ENCODE assay signal across 1 cellular context in the genomic region with DNA sequence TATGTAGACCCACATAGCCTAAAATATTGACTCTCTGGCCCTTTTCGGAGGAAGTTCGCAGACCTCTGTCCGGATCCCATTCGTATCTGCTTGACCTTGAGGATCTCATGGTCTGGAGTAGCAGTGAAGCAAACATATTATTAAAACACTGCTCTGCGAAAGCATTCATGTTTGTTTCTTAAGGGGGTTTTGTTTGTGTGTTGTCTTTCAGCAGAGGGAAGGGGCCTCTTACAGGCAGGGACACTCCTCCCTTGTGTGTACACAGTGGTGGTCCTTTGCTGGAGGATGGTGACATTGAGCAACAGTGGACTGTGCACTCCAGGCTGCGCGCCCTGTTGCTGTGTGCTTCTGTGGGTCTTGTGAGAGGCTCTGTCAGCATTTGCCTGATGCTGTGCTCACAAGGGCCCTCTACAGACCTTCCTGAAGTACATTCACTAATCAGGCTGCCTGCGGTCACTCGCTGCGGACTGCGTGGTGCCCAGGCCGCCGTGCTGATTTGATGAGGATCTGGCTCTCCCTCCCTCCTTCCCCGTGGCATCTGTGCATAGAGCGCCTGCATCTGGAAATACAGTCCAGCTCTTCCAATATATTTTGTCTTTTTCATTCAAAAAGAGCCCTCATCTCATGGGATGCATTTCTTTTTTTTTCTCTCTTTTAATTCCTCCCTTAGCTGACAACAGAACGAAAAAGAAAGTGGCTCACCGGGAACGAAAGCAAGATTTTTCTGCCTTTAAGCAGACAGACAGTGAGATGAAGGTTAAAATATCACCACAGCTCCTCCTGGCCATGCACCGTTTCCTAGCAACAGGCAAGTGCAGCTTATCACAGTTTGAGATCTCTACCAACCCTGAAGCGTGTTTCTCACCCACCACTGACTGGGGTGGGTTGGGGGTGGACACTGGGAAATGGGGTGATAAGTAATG.
TF ChIP-seq lines count a peak whose summit lies in the region.

No MANE protein-coding gene starts in this region.

TF ChIP-seq in HepG2, 621 proteins besides CTCF, POLR2A, EP300 and RAD21 (continued from another document and continues in another):
- TF ChIP-seq POLR2AphosphoS2 (IDR thresholded peaks at IDR 0.05; ENCODE audit: low read depth, low read length): no peak
- TF ChIP-seq SCMH1 (CRISPR knock-in tag; IDR thresholded peaks at IDR 0.05; ENCODE audit: borderline replicate concordance): no peak
- TF ChIP-seq, protein P1, sequence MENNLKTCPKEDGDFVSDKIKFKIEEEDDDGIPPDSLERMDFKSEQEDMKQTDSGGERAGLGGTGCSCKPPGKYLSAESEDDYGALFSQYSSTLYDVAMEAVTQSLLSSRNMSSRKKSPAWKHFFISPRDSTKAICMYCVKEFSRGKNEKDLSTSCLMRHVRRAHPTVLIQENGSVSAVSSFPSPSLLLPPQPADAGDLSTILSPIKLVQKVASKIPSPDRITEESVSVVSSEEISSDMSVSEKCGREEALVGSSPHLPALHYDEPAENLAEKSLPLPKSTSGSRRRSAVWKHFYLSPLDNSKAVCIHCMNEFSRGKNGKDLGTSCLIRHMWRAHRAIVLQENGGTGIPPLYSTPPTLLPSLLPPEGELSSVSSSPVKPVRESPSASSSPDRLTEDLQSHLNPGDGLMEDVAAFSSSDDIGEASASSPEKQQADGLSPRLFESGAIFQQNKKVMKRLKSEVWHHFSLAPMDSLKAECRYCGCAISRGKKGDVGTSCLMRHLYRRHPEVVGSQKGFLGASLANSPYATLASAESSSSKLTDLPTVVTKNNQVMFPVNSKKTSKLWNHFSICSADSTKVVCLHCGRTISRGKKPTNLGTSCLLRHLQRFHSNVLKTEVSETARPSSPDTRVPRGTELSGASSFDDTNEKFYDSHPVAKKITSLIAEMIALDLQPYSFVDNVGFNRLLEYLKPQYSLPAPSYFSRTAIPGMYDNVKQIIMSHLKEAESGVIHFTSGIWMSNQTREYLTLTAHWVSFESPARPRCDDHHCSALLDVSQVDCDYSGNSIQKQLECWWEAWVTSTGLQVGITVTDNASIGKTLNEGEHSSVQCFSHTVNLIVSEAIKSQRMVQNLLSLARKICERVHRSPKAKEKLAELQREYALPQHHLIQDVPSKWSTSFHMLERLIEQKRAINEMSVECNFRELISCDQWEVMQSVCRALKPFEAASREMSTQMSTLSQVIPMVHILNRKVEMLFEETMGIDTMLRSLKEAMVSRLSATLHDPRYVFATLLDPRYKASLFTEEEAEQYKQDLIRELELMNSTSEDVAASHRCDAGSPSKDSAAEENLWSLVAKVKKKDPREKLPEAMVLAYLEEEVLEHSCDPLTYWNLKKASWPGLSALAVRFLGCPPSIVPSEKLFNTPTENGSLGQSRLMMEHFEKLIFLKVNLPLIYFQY (CRISPR knock-in tag; IDR thresholded peaks at IDR 0.05; ENCODE audit: borderline replicate concordance): peak; percentile 65; the same call in 1 of the 2 replicates
- TF ChIP-seq, protein P2, sequence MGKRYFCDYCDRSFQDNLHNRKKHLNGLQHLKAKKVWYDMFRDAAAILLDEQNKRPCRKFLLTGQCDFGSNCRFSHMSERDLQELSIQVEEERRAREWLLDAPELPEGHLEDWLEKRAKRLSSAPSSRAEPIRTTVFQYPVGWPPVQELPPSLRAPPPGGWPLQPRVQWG (CRISPR knock-in tag; IDR thresholded peaks at IDR 0.05; ENCODE audit: borderline replicate concordance, low read depth): no peak
- TF ChIP-seq, protein P3, sequence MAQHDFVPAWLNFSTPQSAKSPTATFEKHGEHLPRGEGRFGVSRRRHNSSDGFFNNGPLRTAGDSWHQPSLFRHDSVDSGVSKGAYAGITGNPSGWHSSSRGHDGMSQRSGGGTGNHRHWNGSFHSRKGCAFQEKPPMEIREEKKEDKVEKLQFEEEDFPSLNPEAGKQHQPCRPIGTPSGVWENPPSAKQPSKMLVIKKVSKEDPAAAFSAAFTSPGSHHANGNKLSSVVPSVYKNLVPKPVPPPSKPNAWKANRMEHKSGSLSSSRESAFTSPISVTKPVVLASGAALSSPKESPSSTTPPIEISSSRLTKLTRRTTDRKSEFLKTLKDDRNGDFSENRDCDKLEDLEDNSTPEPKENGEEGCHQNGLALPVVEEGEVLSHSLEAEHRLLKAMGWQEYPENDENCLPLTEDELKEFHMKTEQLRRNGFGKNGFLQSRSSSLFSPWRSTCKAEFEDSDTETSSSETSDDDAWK (CRISPR knock-in tag; IDR thresholded peaks at IDR 0.05): no peak
- TF ChIP-seq, protein P4, sequence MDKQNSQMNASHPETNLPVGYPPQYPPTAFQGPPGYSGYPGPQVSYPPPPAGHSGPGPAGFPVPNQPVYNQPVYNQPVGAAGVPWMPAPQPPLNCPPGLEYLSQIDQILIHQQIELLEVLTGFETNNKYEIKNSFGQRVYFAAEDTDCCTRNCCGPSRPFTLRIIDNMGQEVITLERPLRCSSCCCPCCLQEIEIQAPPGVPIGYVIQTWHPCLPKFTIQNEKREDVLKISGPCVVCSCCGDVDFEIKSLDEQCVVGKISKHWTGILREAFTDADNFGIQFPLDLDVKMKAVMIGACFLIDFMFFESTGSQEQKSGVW (CRISPR knock-in tag; IDR thresholded peaks at IDR 0.05; ENCODE audit: borderline replicate concordance): no peak
- peak; percentile 91 for TF ChIP-seq STAG1 (CRISPR knock-in tag; IDR thresholded peaks at IDR 0.05)
- TF ChIP-seq ZNF790 (CRISPR knock-in tag; IDR thresholded peaks at IDR 0.05; ENCODE audit: borderline replicate concordance): no peak
- no peak for TF ChIP-seq ZNF720 (CRISPR knock-in tag; IDR thresholded peaks at IDR 0.05)
- TF ChIP-seq ZEB1 (IDR thresholded peaks at IDR 0.05; ENCODE audit: insufficient replicate concordance, low read depth): no peak
- TF ChIP-seq TGIF2 (CRISPR knock-in tag; IDR thresholded peaks at IDR 0.05): peak; percentile 86
- no peak for TF ChIP-seq ZNF468 (CRISPR knock-in tag; IDR thresholded peaks at IDR 0.05)
- no peak for TF ChIP-seq ZNF816 (CRISPR knock-in tag; IDR thresholded peaks at IDR 0.05; ENCODE audit: borderline replicate concordance)
- peak; percentile 56; the same call in 1 of the 2 replicates for TF ChIP-seq CC2D1A (CRISPR knock-in tag; IDR thresholded peaks at IDR 0.05)
- TF ChIP-seq RFX3 (CRISPR knock-in tag; IDR thresholded peaks at IDR 0.05): no peak; the same call in 1 of the 2 replicates
- no peak for TF ChIP-seq TBP (CRISPR knock-in tag; IDR thresholded peaks at IDR 0.05)
- TF ChIP-seq, protein P5, sequence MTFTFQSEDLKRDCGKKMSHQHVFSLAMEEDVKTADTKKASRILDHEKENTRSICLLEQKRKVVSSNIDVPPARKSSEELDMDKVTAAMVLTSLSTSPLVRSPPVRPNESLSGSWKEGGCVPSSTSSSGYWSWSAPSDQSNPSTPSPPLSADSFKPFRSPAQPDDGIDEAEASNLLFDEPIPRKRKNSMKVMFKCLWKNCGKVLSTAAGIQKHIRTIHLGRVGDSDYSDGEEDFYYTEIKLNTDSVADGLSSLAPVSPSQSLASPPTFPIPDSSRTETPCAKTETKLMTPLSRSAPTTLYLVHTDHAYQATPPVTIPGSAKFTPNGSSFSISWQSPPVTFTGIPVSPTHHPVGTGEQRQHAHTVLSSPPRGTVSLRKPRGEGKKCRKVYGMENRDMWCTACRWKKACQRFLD (CRISPR knock-in tag; IDR thresholded peaks at IDR 0.05; ENCODE audit: borderline replicate concordance): no peak
- TF ChIP-seq, protein P6, sequence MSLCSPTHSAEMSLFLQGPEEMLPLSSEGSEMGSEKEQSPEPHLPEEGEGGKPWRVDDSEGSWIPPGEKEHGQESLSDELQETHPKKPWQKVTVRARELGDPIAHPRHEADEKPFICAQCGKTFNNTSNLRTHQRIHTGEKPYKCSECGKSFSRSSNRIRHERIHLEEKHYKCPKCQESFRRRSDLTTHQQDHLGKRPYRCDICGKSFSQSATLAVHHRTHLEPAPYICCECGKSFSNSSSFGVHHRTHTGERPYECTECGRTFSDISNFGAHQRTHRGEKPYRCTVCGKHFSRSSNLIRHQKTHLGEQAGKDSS (CRISPR knock-in tag; IDR thresholded peaks at IDR 0.05; ENCODE audit: borderline replicate concordance, low read depth): peak; percentile 94; the same call in 1 of the 2 replicates
- no peak for TF ChIP-seq ZNF253 (CRISPR knock-in tag; IDR thresholded peaks at IDR 0.05; ENCODE audit: borderline replicate concordance)
- no peak for TF ChIP-seq ZNF44 (CRISPR knock-in tag; IDR thresholded peaks at IDR 0.05)
- TF ChIP-seq ZNF333 (CRISPR knock-in tag; IDR thresholded peaks at IDR 0.05; ENCODE audit: borderline replicate concordance): no peak
- TF ChIP-seq, protein P7, sequence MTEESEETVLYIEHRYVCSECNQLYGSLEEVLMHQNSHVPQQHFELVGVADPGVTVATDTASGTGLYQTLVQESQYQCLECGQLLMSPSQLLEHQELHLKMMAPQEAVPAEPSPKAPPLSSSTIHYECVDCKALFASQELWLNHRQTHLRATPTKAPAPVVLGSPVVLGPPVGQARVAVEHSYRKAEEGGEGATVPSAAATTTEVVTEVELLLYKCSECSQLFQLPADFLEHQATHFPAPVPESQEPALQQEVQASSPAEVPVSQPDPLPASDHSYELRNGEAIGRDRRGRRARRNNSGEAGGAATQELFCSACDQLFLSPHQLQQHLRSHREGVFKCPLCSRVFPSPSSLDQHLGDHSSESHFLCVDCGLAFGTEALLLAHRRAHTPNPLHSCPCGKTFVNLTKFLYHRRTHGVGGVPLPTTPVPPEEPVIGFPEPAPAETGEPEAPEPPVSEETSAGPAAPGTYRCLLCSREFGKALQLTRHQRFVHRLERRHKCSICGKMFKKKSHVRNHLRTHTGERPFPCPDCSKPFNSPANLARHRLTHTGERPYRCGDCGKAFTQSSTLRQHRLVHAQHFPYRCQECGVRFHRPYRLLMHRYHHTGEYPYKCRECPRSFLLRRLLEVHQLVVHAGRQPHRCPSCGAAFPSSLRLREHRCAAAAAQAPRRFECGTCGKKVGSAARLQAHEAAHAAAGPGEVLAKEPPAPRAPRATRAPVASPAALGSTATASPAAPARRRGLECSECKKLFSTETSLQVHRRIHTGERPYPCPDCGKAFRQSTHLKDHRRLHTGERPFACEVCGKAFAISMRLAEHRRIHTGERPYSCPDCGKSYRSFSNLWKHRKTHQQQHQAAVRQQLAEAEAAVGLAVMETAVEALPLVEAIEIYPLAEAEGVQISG (CRISPR knock-in tag; IDR thresholded peaks at IDR 0.05): peak; percentile 88
- TF ChIP-seq, protein P8, sequence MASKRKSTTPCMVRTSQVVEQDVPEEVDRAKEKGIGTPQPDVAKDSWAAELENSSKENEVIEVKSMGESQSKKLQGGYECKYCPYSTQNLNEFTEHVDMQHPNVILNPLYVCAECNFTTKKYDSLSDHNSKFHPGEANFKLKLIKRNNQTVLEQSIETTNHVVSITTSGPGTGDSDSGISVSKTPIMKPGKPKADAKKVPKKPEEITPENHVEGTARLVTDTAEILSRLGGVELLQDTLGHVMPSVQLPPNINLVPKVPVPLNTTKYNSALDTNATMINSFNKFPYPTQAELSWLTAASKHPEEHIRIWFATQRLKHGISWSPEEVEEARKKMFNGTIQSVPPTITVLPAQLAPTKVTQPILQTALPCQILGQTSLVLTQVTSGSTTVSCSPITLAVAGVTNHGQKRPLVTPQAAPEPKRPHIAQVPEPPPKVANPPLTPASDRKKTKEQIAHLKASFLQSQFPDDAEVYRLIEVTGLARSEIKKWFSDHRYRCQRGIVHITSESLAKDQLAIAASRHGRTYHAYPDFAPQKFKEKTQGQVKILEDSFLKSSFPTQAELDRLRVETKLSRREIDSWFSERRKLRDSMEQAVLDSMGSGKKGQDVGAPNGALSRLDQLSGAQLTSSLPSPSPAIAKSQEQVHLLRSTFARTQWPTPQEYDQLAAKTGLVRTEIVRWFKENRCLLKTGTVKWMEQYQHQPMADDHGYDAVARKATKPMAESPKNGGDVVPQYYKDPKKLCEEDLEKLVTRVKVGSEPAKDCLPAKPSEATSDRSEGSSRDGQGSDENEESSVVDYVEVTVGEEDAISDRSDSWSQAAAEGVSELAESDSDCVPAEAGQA (IDR thresholded peaks at IDR 0.05; ENCODE audit: low read depth): peak; percentile 70; the same call in 1 of the 2 replicates
- TF ChIP-seq, protein P8 (CRISPR knock-in tag; IDR thresholded peaks at IDR 0.05; ENCODE audit: borderline replicate concordance): 0 out of 2 replicates have a peak, but pooled peaks have one; percentile 27
- TF ChIP-seq ZNF274 (CRISPR knock-in tag; IDR thresholded peaks at IDR 0.05): no peak
- TF ChIP-seq SP140L (CRISPR knock-in tag; IDR thresholded peaks at IDR 0.05; ENCODE audit: borderline replicate concordance): no peak
- TF ChIP-seq MTF1 (CRISPR knock-in tag; IDR thresholded peaks at IDR 0.05): no peak
- peak; percentile 29; the same call in 1 of the 2 replicates for TF ChIP-seq GLI4 (CRISPR knock-in tag; IDR thresholded peaks at IDR 0.05; ENCODE audit: borderline replicate concordance)
- TF ChIP-seq ZNF780A (CRISPR knock-in tag; IDR thresholded peaks at IDR 0.05): peak; percentile 76; the same call in 1 of the 2 replicates
- TF ChIP-seq PRMT3 (CRISPR knock-in tag; IDR thresholded peaks at IDR 0.05; ENCODE audit: borderline replicate concordance, low read depth): peak; percentile 92; the same call in 1 of the 2 replicates
- peak; percentile 93 for TF ChIP-seq ZNF263 (CRISPR knock-in tag; IDR thresholded peaks at IDR 0.05)
- TF ChIP-seq ARNT (IDR thresholded peaks at IDR 0.05): no peak
- TF ChIP-seq RXRA (CRISPR knock-in tag; IDR thresholded peaks at IDR 0.05): peak; percentile 88
